ENCODE assay signal across 18 cellular contexts in genomic region chr5:135153661-135154060, GRCh38.
A peak's percentile ranks its signal among the peaks of the same experiment; 100 is the strongest.
DNase-seq lines count a peak whose midpoint lies in the region; ATAC-seq and TF ChIP-seq lines count a peak whose summit lies in the region.
"Had no signal": no experiment of that assay in that cellular context is flagged by ENCODE, and none has a peak within 500 bp of the region (broad histone marks: within the 10 kb centered on the region; RNA-seq: fewer than 3 reads in every experiment).

No MANE protein-coding gene starts in this region.

- WGBS in mammary epithelial cell (ENCODE audit: low coverage, missing lambda C conversion rate) = 35% methylated on average over 3 of the region's 3 CpGs

- intact Hi-C loops in mammary epithelial cell (cut with micrococcal nuclease) = no loop called here
- intact Hi-C loops in CD4-positive, alpha-beta T cell (cut with DNase I, micrococcal nuclease) = no loop called here

- H3K4me1 Mint-ChIP-seq in CD4-positive, alpha-beta T cell (ENCODE audit: low read depth) = no peaks in the 10 kb centered on the region

- dilution Hi-C loops in mammary epithelial cell (cut with HindIII; ENCODE audit: low sequenced_read_pairs) = no loop called here

- no peak overlapping the region for H3K27ac Mint-ChIP-seq in CD4-positive, alpha-beta T cell
- H3K27ac Mint-ChIP-seq: GM23338 had no signal

- no TSS peak for BruUV-seq in mammary epithelial cell (replicated peaks; lab: Mats Ljungman, UMichigan)

- H3K4me3 ChIP-seq in mammary epithelial cell (replicated peaks in 1 of 3; ENCODE audit: insufficient read depth in 1 of 3, low read depth in 2 of 3, low read length in 3 of 3) = no peak overlapping the region
- H3K4me3 ChIP-seq: A549; BLaER1 treated with 17β-estradiol and CSF1 and Interleukin-3, amounts not matched to agents 10 nM and 100 nM; GM23338 had no signal

- no peaks in the 10 kb centered on the region for H3K79me2 ChIP-seq in mammary epithelial cell (ENCODE audit: insufficient read depth, low read length)

- POLR2A ChIA-PET in CD4-positive, alpha-beta T cell (lab: Charles Lee) = no interaction called here

- no peak overlapping the region for H3K9ac ChIP-seq in mammary epithelial cell (ENCODE audit: insufficient read depth, low read length)
- H3K9ac ChIP-seq: BLaER1 treated with 17β-estradiol and CSF1 and Interleukin-3, amounts not matched to agents 10 nM and 100 nM had no signal

- H2AFZ ChIP-seq in mammary epithelial cell (ENCODE audit: low read depth, low read length) = no peak overlapping the region
- H2AFZ ChIP-seq: GM23338 had no signal

- H3K27ac ChIP-seq in mammary epithelial cell (ENCODE audit: insufficient read depth, low read depth, low read length) (peak overlapping the region; percentile 31), foreskin keratinocyte (no peak overlapping the region)
- no peak overlapping the region for H3K27ac ChIP-seq in CD4-positive, alpha-beta T cell (ENCODE audit: low read depth, low read length)
- H3K27ac ChIP-seq: BLaER1 treated with 17β-estradiol and CSF1 and Interleukin-3, amounts not matched to agents 10 nM and 100 nM had no signal

- no peak overlapping the region for H3K4me3 Mint-ChIP-seq in CD4-positive, alpha-beta T cell
- H3K4me3 Mint-ChIP-seq: GM23338 had no signal

- H3K4me1 ChIP-seq in mammary epithelial cell (ENCODE audit: insufficient read depth, low read length) = peaks cover 41% of the 10 kb centered on the region
- no peaks in the 10 kb centered on the region for H3K4me1 ChIP-seq in foreskin keratinocyte
- H3K4me1 ChIP-seq: BLaER1 treated with 17β-estradiol and CSF1 and Interleukin-3, amounts not matched to agents 10 nM and 100 nM had no signal

- H3K9me3 Mint-ChIP-seq in CD4-positive, alpha-beta T cell = peaks cover 7% of the 10 kb centered on the region

- in situ Hi-C loops in mammary epithelial cell (cut with MboI; ENCODE audit: low sequenced_read_pairs in 2 of 2) = no loop called here

- CTCF ChIA-PET in mammary epithelial cell (lab: Charles Lee; ENCODE audit: low non-redundant PET) = no interaction called here
- CTCF ChIA-PET in CD4-positive, alpha-beta T cell (lab: Charles Lee) = no interaction called here

- no peaks in the 10 kb centered on the region for H3K36me3 Mint-ChIP-seq in CD4-positive, alpha-beta T cell (ENCODE audit: low read depth)

- TF ChIP-seq CTCF in mammary epithelial cell (conservative IDR thresholded peaks at IDR 0.05 in 1 of 2, IDR thresholded peaks at IDR 0.05 in 1 of 2; ENCODE audit: extremely low read depth in 1 of 2, insufficient read depth in 1 of 2, low read depth in 1 of 2, low read length in 2 of 2) (no peak), foreskin keratinocyte (conservative IDR thresholded peaks at IDR 0.05) (no peak)
- no peak for TF ChIP-seq CTCF in CD4-positive, alpha-beta T cell (IDR thresholded peaks at IDR 0.05)

- DNase-seq in activated effector memory CD4-positive, alpha-beta T cell treated with anti-CD3 and anti-CD28 coated beads, Interleukin-2, amount 50 U/mL, for 16 hours = peak; percentile 24
- DNase-seq in activated effector memory CD4-positive, alpha-beta T cell treated with Interleukin-2 at 50 U/mL for 16 hours = no peak
- DNase-seq in mammary epithelial cell (peak; percentile 83), foreskin keratinocyte (peak in 1 of 2 donors; percentile 27), AG20443 (ENCODE audit: low spot score) (no peak), activated gamma-delta T cell treated with Interleukin-2 at 50 U/mL for 16 hours (no peak)
- DNase-seq in CD4-positive, alpha-beta T cell = no peak
- DNase-seq: DMS79, Karpas-422, MM.1S, NCI-H1105, NCI-H2081, OCI-M1, RPMI8226 had no signal

- ATAC-seq in foreskin keratinocyte = peak; percentile 8
- no peak for ATAC-seq in CD4-positive, alpha-beta T cell (ENCODE audit: poor library complexity)
- ATAC-seq: GM23338, HCT116 had no signal

- peaks cover 4% of the 10 kb centered on the region for H3K27me3 Mint-ChIP-seq in CD4-positive, alpha-beta T cell

- H3K36me3 ChIP-seq in mammary epithelial cell (ENCODE audit: insufficient read depth, low read length) = no peaks in the 10 kb centered on the region
- H3K36me3 ChIP-seq: BLaER1 treated with 17β-estradiol and CSF1 and Interleukin-3, amounts not matched to agents 10 nM and 100 nM had no signal

- H4K20me1 ChIP-seq in mammary epithelial cell (ENCODE audit: insufficient read depth, low read length) = no peaks in the 10 kb centered on the region
- H4K20me1 ChIP-seq: BLaER1 treated with 17β-estradiol and CSF1 and Interleukin-3, amounts not matched to agents 10 nM and 100 nM had no signal

- no peak overlapping the region for H3K4me2 ChIP-seq in mammary epithelial cell (ENCODE audit: insufficient read depth, low read depth, low read length)
- H3K4me2 ChIP-seq: A549; BLaER1 treated with 17β-estradiol and CSF1 and Interleukin-3, amounts not matched to agents 10 nM and 100 nM; GM23338 had no signal

- no peaks in the 10 kb centered on the region for H3K27me3 ChIP-seq in mammary epithelial cell (ENCODE audit: insufficient read depth, low read length)
- H3K27me3 ChIP-seq in foreskin keratinocyte = peaks cover 4% of the 10 kb centered on the region
- H3K27me3 ChIP-seq in CD4-positive, alpha-beta T cell (ENCODE audit: control insufficient read depth, insufficient read depth, low read length) = no peaks in the 10 kb centered on the region
- H3K27me3 ChIP-seq: BLaER1 treated with 17β-estradiol and CSF1 and Interleukin-3, amounts not matched to agents 10 nM and 100 nM had no signal

- H3K9me3 ChIP-seq in mammary epithelial cell (replicated peaks; ENCODE audit: insufficient read depth, low read length) = no peaks in the 10 kb centered on the region
- peaks cover 13% of the 10 kb centered on the region for H3K9me3 ChIP-seq in CD4-positive, alpha-beta T cell (ENCODE audit: control insufficient read depth, low read length)

Comparison
In these comparisons a context has a peak if more than half of its experiments do, and no peak if none do; other contexts are left out.
1. DNase-seq: peak in activated effector memory CD4-positive, alpha-beta T cell treated with anti-CD3 and anti-CD28 coated beads, Interleukin-2, amount 50 U/mL, for 16 hours (single experiment) and mammary epithelial cell (single experiment); none in activated effector memory CD4-positive, alpha-beta T cell treated with Interleukin-2 at 50 U/mL for 16 hours (single experiment), AG20443 (single experiment), activated gamma-delta T cell treated with Interleukin-2 at 50 U/mL for 16 hours (single experiment) and CD4-positive, alpha-beta T cell (0 of 10).